ENCODE assay signal across 16 cellular contexts in genomic region chr2:48607307-48608014, GRCh38. TPM values are rescaled to one million over a fixed set of nuclear protein-coding genes. Genes with fewer than 3 reads are reported as not detected.
DNase-seq lines count a peak whose midpoint lies in the region; ATAC-seq, FAIRE-seq and TF ChIP-seq lines count a peak whose summit lies in the region.
"Had no signal": no experiment of that assay in that cellular context is flagged by ENCODE, and none has a peak within 500 bp of the region (broad histone marks: within the 10 kb centered on the region; RNA-seq: fewer than 3 reads in every experiment).

No MANE protein-coding gene starts in this region.

- BruUV-seq in MCF 10A (replicated peaks; lab: Mats Ljungman, UMichigan) = no TSS peak

- TF ChIP-seq POLR2A in breast epithelium (IDR thresholded peaks at IDR 0.05) = no peak

- H3K36me3 ChIP-seq in breast epithelium = no peaks in the 10 kb centered on the region
- no peaks in the 10 kb centered on the region for H3K36me3 ChIP-seq in fibroblast of lung (ENCODE audit: control insufficient read depth, insufficient read depth, low read length)

- H3K27ac ChIP-seq in breast epithelium (no peak overlapping the region), fibroblast of lung (ENCODE audit: insufficient read depth, low read length) (no peak overlapping the region)
- H3K27ac ChIP-seq: coronary artery, RWPE1 had no signal

- no peaks in the 10 kb centered on the region for H3K4me1 Mint-ChIP-seq in MCF 10A (ENCODE audit: insufficient read depth, unreplicated experiment)
- H3K4me1 Mint-ChIP-seq: activated CD8-positive, alpha-beta memory T cell treated with anti-CD3 and anti-CD28 coated beads, Interleukin-2, amount 10 ng/mL, durations not matched to agents 7 days and 5 days had no signal

- H4K20me1 ChIP-seq in fibroblast of lung (ENCODE audit: control insufficient read depth, extremely low read depth, insufficient read depth, low read length) = no peaks in the 10 kb centered on the region

- no peak overlapping the region for H3K9ac ChIP-seq in fibroblast of lung (ENCODE audit: insufficient read depth, low read length)

- peak; percentile 46 for DNase-seq in MCF 10A (ENCODE audit: unreplicated experiment)
- no peak for DNase-seq in breast epithelium (ENCODE audit: low spot score in 2 of 2)
- DNase-seq in SW480 (ENCODE audit: low spot score) = peak; percentile 30
- DNase-seq in fibroblast of lung (ENCODE audit: low read depth in 2 of 2) = peak; percentile 35 to 51
- DNase-seq in urothelium cell line (ENCODE audit: low spot score) = peak; percentile 57
- DNase-seq in NCI-H1048 (lab: John Stamatoyannopoulos, UW) = no peak
- no peak for DNase-seq in central memory CD4-positive, alpha-beta T cell
- DNase-seq: activated CD8-positive, alpha-beta memory T cell treated with anti-CD3 and anti-CD28 coated beads, Interleukin-2, amount 10 ng/mL, durations not matched to agents 7 days and 5 days; left cardiac atrium; stimulated activated CD4-positive, alpha-beta T cell treated with anti-CD3 and anti-CD28 coated beads, Interleukin-2, amount 100 ng/mL, for 24 hours had no signal

- H3K4me3 Mint-ChIP-seq in MCF 10A (ENCODE audit: unreplicated experiment) = no peak overlapping the region
- H3K4me3 Mint-ChIP-seq: activated CD8-positive, alpha-beta memory T cell treated with anti-CD3 and anti-CD28 coated beads, Interleukin-2, amount 10 ng/mL, durations not matched to agents 7 days and 5 days; activated naive CD8-positive, alpha-beta T cell had no signal

- H3K4me2 ChIP-seq in fibroblast of lung (ENCODE audit: extremely low read depth, insufficient read depth, low read length) = no peak overlapping the region

- H3K79me2 ChIP-seq in fibroblast of lung (ENCODE audit: control insufficient read depth, insufficient read depth, low read length) = no peaks in the 10 kb centered on the region

- intact Hi-C loops in MCF 10A (cut with micrococcal nuclease) (loop anchor here (10.0 kb wide), 2 partner anchors 647 to 1007 kb away; no protein-coding TSS in a partner anchor), breast epithelium (cut with DNase I; ENCODE audit: low total_unique reads) (no loop called here)

- H3K4me1 ChIP-seq in breast epithelium (no peaks in the 10 kb centered on the region), fibroblast of lung (ENCODE audit: control insufficient read depth, extremely low read depth, insufficient read depth, low read length) (no peaks in the 10 kb centered on the region)

- ATAC-seq in HG03135 (IDR thresholded peaks at IDR 0.05; ENCODE audit: unreplicated experiment) = no peak
- ATAC-seq: activated CD8-positive, alpha-beta memory T cell treated with anti-CD3 and anti-CD28 coated beads, Interleukin-2, amount 10 ng/mL, durations not matched to agents 7 days and 5 days; left cardiac atrium had no signal

- no peak overlapping the region for H2AFZ ChIP-seq in fibroblast of lung (ENCODE audit: low read length)

- POLR2A ChIA-PET in MCF 10A (lab: Yijun Ruan, JAX) = no interaction called here

- CTCF ChIA-PET in MCF 10A (lab: Yijun Ruan, JAX) = no interaction called here

- H3K9me3 ChIP-seq in breast epithelium = no peaks in the 10 kb centered on the region
- no peaks in the 10 kb centered on the region for H3K9me3 ChIP-seq in fibroblast of lung (ENCODE audit: control insufficient read depth, insufficient read depth, low read depth, low read length)

- FAIRE-seq in urothelium cell line (lab: Jason Lieb, UNC) = peak; percentile 94

- H3K27me3 Mint-ChIP-seq in MCF 10A (ENCODE audit: insufficient read depth, unreplicated experiment) = no peaks in the 10 kb centered on the region

- TF ChIP-seq CTCF in MCF 10A (IDR thresholded peaks at IDR 0.05; ENCODE audit: unreplicated experiment) (no peak), breast epithelium (IDR thresholded peaks at IDR 0.05) (no peak), fibroblast of lung (conservative IDR thresholded peaks at IDR 0.05 in 1 of 2, IDR thresholded peaks at IDR 0.05 in 1 of 2; ENCODE audit: low read depth in 1 of 2, low read length in 2 of 2) (no peak)

- no peak overlapping the region for H3K27ac Mint-ChIP-seq in MCF 10A (ENCODE audit: low read depth, unreplicated experiment)
- H3K27ac Mint-ChIP-seq: activated CD8-positive, alpha-beta memory T cell treated with anti-CD3 and anti-CD28 coated beads, Interleukin-2, amount 10 ng/mL, durations not matched to agents 7 days and 5 days; activated naive CD8-positive, alpha-beta T cell had no signal

- no peaks in the 10 kb centered on the region for H3K36me3 Mint-ChIP-seq in MCF 10A (ENCODE audit: insufficient read depth, unreplicated experiment)
- H3K36me3 Mint-ChIP-seq: activated CD8-positive, alpha-beta memory T cell treated with anti-CD3 and anti-CD28 coated beads, Interleukin-2, amount 10 ng/mL, durations not matched to agents 7 days and 5 days; activated naive CD8-positive, alpha-beta T cell had no signal

- H3K4me3 ChIP-seq in breast epithelium (no peak overlapping the region), fibroblast of lung (replicated peaks in 1 of 4; ENCODE audit: control extremely low read depth in 1 of 4, insufficient read depth in 1 of 4, low read depth in 3 of 4, low read length in 4 of 4) (no peak overlapping the region)
- H3K4me3 ChIP-seq: coronary artery had no signal

- H3K9me3 Mint-ChIP-seq in MCF 10A (ENCODE audit: unreplicated experiment) = no peaks in the 10 kb centered on the region

- H3K27me3 ChIP-seq in breast epithelium = no peaks in the 10 kb centered on the region
- no peaks in the 10 kb centered on the region for H3K27me3 ChIP-seq in fibroblast of lung (ENCODE audit: control insufficient read depth, insufficient read depth, low read length)

RNA-seq across cellular contexts. Expression of gene GTF2A1L, which starts 10.2 kb away (rescaled TPM):
- not detected in 2 replicates for total RNA-seq in MCF 10A (2022)
- total RNA-seq in breast epithelium = 1 to 10 TPM in 1 of 3 donors, under 1 TPM in 1, not detected in 1; 0.29 to 2.9 TPM
- 3.3 and 3.5 TPM in 2 replicates for total RNA-seq in fibroblast of lung
- polyA plus RNA-seq in fibroblast of lung = 0.26 TPM in 1 of 2 replicates, not detected in the other
- polyA plus RNA-seq in fibroblast of lung (2012) = 0.24 TPM in 1 of 2 replicates, not detected in the other
- polyA minus RNA-seq in fibroblast of lung (ENCODE audit: low replicate concordance) = not detected in 2 replicates
- total RNA-seq: A673; activated CD8-positive, alpha-beta memory T cell treated with anti-CD3 and anti-CD28 coated beads, Interleukin-2, amount 10 ng/mL, durations not matched to agents 7 days and 5 days; left cardiac atrium; ureter had no signal

Comparison
In these comparisons a context has a peak if more than half of its experiments do, and no peak if none do; other contexts are left out.
1. DNase-seq: peak in MCF 10A (single experiment), SW480 (single experiment), fibroblast of lung (2 of 2) and urothelium cell line (single experiment); none in breast epithelium (0 of 2), NCI-H1048 (single experiment) and central memory CD4-positive, alpha-beta T cell (single experiment).